ENCODE assay signal across 8 cellular contexts in the genomic region with DNA sequence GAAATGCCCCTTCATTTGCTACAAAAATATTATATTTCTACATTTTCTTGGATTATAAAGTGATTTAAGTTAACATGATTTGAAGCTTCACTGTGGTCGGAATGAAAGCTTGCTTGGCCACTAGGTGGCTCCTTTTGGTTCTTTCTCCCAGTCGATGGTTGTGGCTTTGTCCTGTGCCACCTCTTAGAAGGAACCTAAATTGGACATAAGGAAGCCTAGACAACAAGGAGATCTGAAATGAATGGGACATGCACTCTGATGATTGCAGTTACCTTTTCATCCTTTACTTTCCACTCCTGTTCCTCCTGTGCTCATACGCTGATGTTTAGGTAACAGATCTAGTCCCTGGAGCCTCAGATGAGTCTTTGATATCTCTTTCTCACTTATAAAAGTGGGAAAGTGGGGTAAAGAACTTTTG. TPM values are rescaled to one million over a fixed set of nuclear protein-coding genes. Genes with fewer than 3 reads are reported as not detected.
A peak's percentile ranks its signal among the peaks of the same experiment; 100 is the strongest.
DNase-seq lines count a peak whose midpoint lies in the region; ATAC-seq and TF ChIP-seq lines count a peak whose summit lies in the region.

No MANE protein-coding gene starts in this region.

- no peaks in the 10 kb centered on the region for H3K27me3 ChIP-seq in OCI-LY3 (ENCODE audit: low read depth, low read length)
- no peaks in the 10 kb centered on the region for H3K27me3 ChIP-seq in dorsolateral prefrontal cortex
- no peaks in the 10 kb centered on the region for H3K27me3 ChIP-seq in psoas muscle (ENCODE audit: insufficient read depth in 3 of 3, low read length in 2 of 3)

- H2AFZ ChIP-seq in OCI-LY3 (ENCODE audit: low read depth, low read length), result no peak overlapping the region

- H3K27ac ChIP-seq in OCI-LY3 (ENCODE audit: low read length), result no peak overlapping the region
- no peak overlapping the region for H3K27ac ChIP-seq in dorsolateral prefrontal cortex
- H3K27ac ChIP-seq in psoas muscle, result no peak overlapping the region

- TF ChIP-seq CTCF in GM12864 (IDR thresholded peaks at IDR 0.05; ENCODE audit: low read depth, low read length, missing control alignments), result peak; percentile 81
- TF ChIP-seq CTCF in OCI-LY3 (IDR thresholded peaks at IDR 0.05; ENCODE audit: low read depth, low read length), result peak; percentile 79
- peak; percentile 14 to 65 (median 48) for TF ChIP-seq CTCF in dorsolateral prefrontal cortex (IDR thresholded peaks at IDR 0.05 in 54 of 56, conservative IDR thresholded peaks at IDR 0.05 in 2 of 56; ENCODE audit: low read depth in 1 of 56, partially characterized antibody in 56 of 56)
- peak; percentile 37 for TF ChIP-seq CTCF in psoas muscle (IDR thresholded peaks at IDR 0.05)

- intact Hi-C loops in dorsolateral prefrontal cortex (cut with DNase I), result no loop called here
- intact Hi-C loops in psoas muscle (cut with DNase I), result no loop called here

- WGBS in psoas muscle, 3 donors, result 73 to 76% (median 74%) methylated on average over 3 of the region's 3 CpGs

- no peak for ATAC-seq in psoas muscle
- no peak for ATAC-seq in GM19328 (IDR thresholded peaks at IDR 0.05; ENCODE audit: unreplicated experiment)

- H3K9me3 ChIP-seq in OCI-LY3 (ENCODE audit: insufficient read depth, low read length) (no peaks in the 10 kb centered on the region; the same call in 1 of the 2 replicates), psoas muscle (no peaks in the 10 kb centered on the region)

- H3K4me3 ChIP-seq in GM12864 (ENCODE audit: low read depth, low read length) (no peak overlapping the region), OCI-LY3 (ENCODE audit: low read length) (no peak overlapping the region), dorsolateral prefrontal cortex (no peak overlapping the region), psoas muscle (no peak overlapping the region)

- H4K20me1 ChIP-seq in OCI-LY3 (ENCODE audit: insufficient read depth, low read length), result peaks cover 7% of the 10 kb centered on the region

- H3K9ac ChIP-seq in OCI-LY3 (ENCODE audit: low read length), result no peak overlapping the region

- peaks cover 16% of the 10 kb centered on the region; the same call in 1 of the 2 replicates for H3K79me2 ChIP-seq in OCI-LY3 (ENCODE audit: low read length)

- H3K4me1 ChIP-seq in OCI-LY3 (ENCODE audit: low read length) (peaks cover 9% of the 10 kb centered on the region; the same call in 1 of the 2 replicates), psoas muscle (peaks cover 19% of the 10 kb centered on the region)

- H3K4me2 ChIP-seq in OCI-LY3 (ENCODE audit: low read length), result no peak overlapping the region

- DNase-seq in ACHN (peak; percentile 57), GM12864 (ENCODE audit: low read depth) (no peak), dorsolateral prefrontal cortex (no peak), psoas muscle (no peak), DMS153 treated with DMSO at 0.1 percent for 48 hours (lab: John Stamatoyannopoulos, UW; ENCODE audit: unreplicated experiment) (no peak)
- no peak for DNase-seq in activated CD4-positive, CD25-positive, alpha-beta regulatory T cell (lab: John Stamatoyannopoulos, UW)

- in situ Hi-C loops in ACHN (cut with HindIII; ENCODE audit: low pct_ligation_motif_present, low pct_unique_long_range_greater_than_20kb, low sequenced_read_pairs), result no loop called here

- no peaks in the 10 kb centered on the region for H3K36me3 ChIP-seq in OCI-LY3 (replicated peaks; ENCODE audit: low read depth, low read length)
- H3K36me3 ChIP-seq in psoas muscle (ENCODE audit: insufficient read depth in 1 of 2, low read depth in 1 of 2), result no peaks in the 10 kb centered on the region

RNA-seq across cellular contexts. Expression of gene FTO, which starts 39.2 kb away (rescaled TPM):
- total RNA-seq in dorsolateral prefrontal cortex (100 to 1,000 TPM; 127 to 278 (median 204) TPM), psoas muscle (10 to 100 TPM; 47.4 to 67.6 (median 57.7) TPM)
- 10 to 100 TPM; 14.2 to 46.1 (median 26.7) TPM for polyA plus RNA-seq in psoas muscle

RNA-seq across cellular contexts. Expression of gene RPGRIP1L, which starts 39.5 kb away (rescaled TPM):
- 10 to 100 TPM in 119 of 120 experiments, 1 to 10 TPM in 1; 8.7 to 28.2 (median 19.7) TPM for total RNA-seq in dorsolateral prefrontal cortex
- total RNA-seq in psoas muscle, result 1 to 10 TPM in 3 of 4 donors, under 1 TPM in 1; 0.81 to 2.6 (median 1.7) TPM
- 1 to 10 TPM in 2 of 3 donors, under 1 TPM in 1; 1.00 to 2.6 (median 1.5) TPM for polyA plus RNA-seq in psoas muscle
